8 cellular contexts compared by ENCODE assay signal in the genomic region with DNA sequence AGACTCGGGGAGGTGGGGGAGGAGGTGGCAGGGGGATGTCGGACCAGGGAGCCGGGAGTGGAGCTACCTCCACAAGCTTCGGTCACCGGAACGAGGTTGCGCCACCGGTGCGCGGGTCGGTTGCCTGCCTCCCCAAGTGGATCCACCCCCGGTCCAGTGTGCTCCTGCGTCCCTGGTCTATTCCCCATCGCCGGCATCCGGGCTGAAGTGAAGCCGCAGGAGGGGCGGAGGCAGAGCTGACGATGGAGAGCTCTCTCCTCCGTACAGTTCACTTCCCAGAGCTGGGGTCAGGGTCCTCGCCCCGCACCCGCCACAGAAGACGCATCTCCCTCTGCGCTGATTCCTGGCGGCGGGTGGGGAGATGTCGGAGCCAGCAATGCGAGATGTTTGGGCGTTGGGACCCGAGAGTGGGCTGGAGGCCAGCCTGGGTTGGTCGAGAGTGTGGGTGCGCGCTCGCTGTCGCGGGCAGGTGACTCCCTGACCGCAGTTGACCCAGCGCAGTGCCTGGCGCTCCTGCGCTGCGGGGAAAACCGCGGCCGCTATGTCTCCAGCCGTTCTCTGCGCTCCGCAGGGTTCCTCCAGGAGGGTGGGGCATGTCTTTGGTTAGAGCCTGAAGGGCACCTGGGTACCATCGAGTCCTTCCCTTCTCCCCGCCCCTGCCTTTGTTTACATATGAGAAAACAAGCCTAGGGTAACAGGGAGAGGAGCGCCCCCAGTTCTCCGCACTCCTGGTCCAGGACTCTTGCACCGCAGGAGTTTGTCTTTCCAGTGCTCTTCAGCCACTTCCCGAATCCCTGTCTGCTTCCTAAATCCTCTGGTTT. TPM values are rescaled to one million over a fixed set of nuclear protein-coding genes. Genes with fewer than 3 reads are reported as not detected.
A peak's percentile ranks its signal among the peaks of the same experiment; 100 is the strongest.
DNase-seq lines count a peak whose midpoint lies in the region; ATAC-seq and TF ChIP-seq lines count a peak whose summit lies in the region.

No MANE protein-coding gene starts in this region.

- no peaks in the 10 kb centered on the region for H3K9me3 Mint-ChIP-seq in endothelial cell (ENCODE audit: unreplicated experiment)
- H3K9me3 Mint-ChIP-seq in natural killer cell treated with Interleukin-12 subunit alpha and Interleukin-12 subunit beta and Interleukin-15 and Interleukin-18, amount 100 ng/mL, for 72 hours, result no peaks in the 10 kb centered on the region

- peaks cover 3% of the 10 kb centered on the region for H3K36me3 Mint-ChIP-seq in endothelial cell (ENCODE audit: low read depth, unreplicated experiment)
- H3K36me3 Mint-ChIP-seq in natural killer cell treated with Interleukin-12 subunit alpha and Interleukin-12 subunit beta and Interleukin-15 and Interleukin-18, amount 100 ng/mL, for 72 hours, result no peaks in the 10 kb centered on the region

- no peak overlapping the region for H3K4me3 Mint-ChIP-seq in endothelial cell (ENCODE audit: unreplicated experiment)
- peak overlapping the region; percentile 93 for H3K4me3 Mint-ChIP-seq in natural killer cell treated with Interleukin-12 subunit alpha and Interleukin-12 subunit beta and Interleukin-15 and Interleukin-18, amount 100 ng/mL, for 72 hours

- in situ Hi-C loops in G401 (cut with HindIII; ENCODE audit: low sequenced_read_pairs), result no loop called here

- no peak for TF ChIP-seq CTCF in RWPE1 (conservative IDR thresholded peaks at IDR 0.05; ENCODE audit: low read depth)
- TF ChIP-seq CTCF in endothelial cell (IDR thresholded peaks at IDR 0.05; ENCODE audit: unreplicated experiment), result no peak

- peak; percentile 17 to 37 for ATAC-seq in natural killer cell treated with Interleukin-12 subunit alpha and Interleukin-12 subunit beta and Interleukin-15 and Interleukin-18, amount 100 ng/mL, for 72 hours
- ATAC-seq in GM19455 (IDR thresholded peaks at IDR 0.05; ENCODE audit: unreplicated experiment) (no peak), HG03280 (IDR thresholded peaks at IDR 0.05; ENCODE audit: unreplicated experiment) (no peak), GM18868 (IDR thresholded peaks at IDR 0.05; ENCODE audit: unreplicated experiment) (no peak)

- H3K27ac ChIP-seq in RWPE1, result no peak overlapping the region

- H3K27me3 Mint-ChIP-seq in endothelial cell (ENCODE audit: unreplicated experiment), result peaks cover 32% of the 10 kb centered on the region
- peaks cover 37 to 62% of the 10 kb centered on the region in 2 donors for H3K27me3 Mint-ChIP-seq in natural killer cell treated with Interleukin-12 subunit alpha and Interleukin-12 subunit beta and Interleukin-15 and Interleukin-18, amount 100 ng/mL, for 72 hours

- CTCF ChIA-PET in RWPE1 (lab: Yijun Ruan, JAX), result interaction anchor here (0.6 to 3.7 kb wide), 8 partner anchors 11 to 143 kb away, joined by 3 to 41 read pairs (median 4); no protein-coding TSS in a partner anchor

- POLR2A ChIA-PET in RWPE1 (lab: Yijun Ruan, JAX; ENCODE audit: low non-redundant PET), result no interaction called here

- no peak overlapping the region for H3K27ac Mint-ChIP-seq in endothelial cell (ENCODE audit: unreplicated experiment)
- peak overlapping the region in 1 of 2 donors; percentile 73 for H3K27ac Mint-ChIP-seq in natural killer cell treated with Interleukin-12 subunit alpha and Interleukin-12 subunit beta and Interleukin-15 and Interleukin-18, amount 100 ng/mL, for 72 hours

- DNase-seq in G401 (ENCODE audit: low spot score), result peak; percentile 30
- DNase-seq in RWPE1 (ENCODE audit: low spot score), result peak; percentile 13
- DNase-seq in endothelial cell (ENCODE audit: low spot score), result peak; percentile 22
- DNase-seq in natural killer cell treated with Interleukin-12 subunit alpha and Interleukin-12 subunit beta and Interleukin-15 and Interleukin-18, amount 100 ng/mL, for 72 hours (ENCODE audit: low spot score), result no peak
- no peak for DNase-seq in superior temporal gyrus (ENCODE audit: extremely low spot score)

- H3K4me1 Mint-ChIP-seq in endothelial cell (ENCODE audit: unreplicated experiment), result peaks cover 8% of the 10 kb centered on the region
- peaks cover 15 to 17% of the 10 kb centered on the region in 2 donors for H3K4me1 Mint-ChIP-seq in natural killer cell treated with Interleukin-12 subunit alpha and Interleukin-12 subunit beta and Interleukin-15 and Interleukin-18, amount 100 ng/mL, for 72 hours (ENCODE audit: low read depth in 2 of 2)

RNA-seq across cellular contexts. Expression of a gene that starts 1.7 kb away (rescaled TPM):
- 0.86 TPM in 1 of 2 replicates, not detected in the other for total RNA-seq in G401 (2014; rRNA removed; shearing (Covaris generic))
- total RNA-seq in endothelial cell (ENCODE audit: unreplicated experiment), result 0.15 TPM
- total RNA-seq in natural killer cell treated with Interleukin-12 subunit alpha and Interleukin-12 subunit beta and Interleukin-15 and Interleukin-18, amount 100 ng/mL, for 72 hours, result 1 to 10 TPM; 1.4 to 7.3 TPM

Comparison
In these comparisons a context has a peak if more than half of its experiments do, and no peak if none do; other contexts are left out.
1. DNase-seq: peak in G401 (single experiment), RWPE1 (single experiment) and endothelial cell (single experiment); none in natural killer cell treated with Interleukin-12 subunit alpha and Interleukin-12 subunit beta and Interleukin-15 and Interleukin-18, amount 100 ng/mL, for 72 hours (single experiment) and superior temporal gyrus (single experiment).
2. ATAC-seq: peak in natural killer cell treated with Interleukin-12 subunit alpha and Interleukin-12 subunit beta and Interleukin-15 and Interleukin-18, amount 100 ng/mL, for 72 hours (2 of 2); none in GM19455 (single experiment), HG03280 (single experiment) and GM18868 (single experiment).